In the genomic region with DNA sequence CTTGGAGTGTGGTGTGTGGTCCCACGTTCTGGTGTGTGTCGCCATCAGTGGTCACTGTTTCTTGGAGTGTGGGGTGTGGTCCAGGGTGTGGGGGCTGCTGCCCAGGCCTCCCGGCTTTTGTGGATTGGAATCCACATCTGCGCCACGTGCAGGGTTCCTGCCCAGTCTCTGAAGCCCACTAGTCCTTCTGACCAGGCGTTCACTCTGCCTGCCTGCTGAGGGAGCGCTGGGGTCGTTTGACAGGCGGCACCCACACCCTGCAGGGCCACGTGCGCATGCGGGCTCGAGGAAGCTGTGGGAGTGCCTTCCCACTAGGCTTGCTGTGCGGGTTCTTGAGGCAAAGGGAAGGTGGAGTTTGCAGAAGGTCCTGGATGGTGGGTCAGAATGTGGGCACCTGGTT, we compare ENCODE assay signal across 11 cellular contexts. TPM values are rescaled to one million over a fixed set of nuclear protein-coding genes. Genes with fewer than 3 reads are reported as not detected.
A peak's percentile ranks its signal among the peaks of the same experiment; 100 is the strongest.
DNase-seq lines count a peak whose midpoint lies in the region; ATAC-seq, FAIRE-seq and TF ChIP-seq lines count a peak whose summit lies in the region.
"Had no signal": no experiment of that assay in that cellular context is flagged by ENCODE, and none has a peak within 500 bp of the region (broad histone marks: within the 10 kb centered on the region; RNA-seq: fewer than 3 reads in every experiment).

No MANE protein-coding gene starts in this region.

- H3K36me3 ChIP-seq in GM12878 (ENCODE audit: control insufficient read depth in 2 of 2, insufficient read depth in 2 of 2, low read length in 1 of 2) (no peaks in the 10 kb centered on the region), muscle layer of duodenum (ENCODE audit: control insufficient read depth in 1 of 2, insufficient read depth in 2 of 2, low read length in 2 of 2) (no peaks in the 10 kb centered on the region), thoracic aorta (no peaks in the 10 kb centered on the region)

- no peak overlapping the region for H3K27ac Mint-ChIP-seq in activated naive CD4-positive, alpha-beta T cell treated with anti-CD3 and anti-CD28 coated beads for 36 hours

- peaks cover 5% of the 10 kb centered on the region for H3K79me2 ChIP-seq in GM12878 (ENCODE audit: control insufficient read depth, insufficient read depth, low read length)

- DNase-seq in activated naive CD4-positive, alpha-beta T cell treated with anti-CD3 and anti-CD28 coated beads for 36 hours: no peak
- no peak for DNase-seq in activated naive CD4-positive, alpha-beta T cell (lab: John Stamatoyannopoulos, UW)
- no peak for DNase-seq in GM12878 (ENCODE audit: low read depth, low spot score)
- no peak for DNase-seq in thoracic aorta (ENCODE audit: low spot score)
- DNase-seq in HPDE6-E6E7 (ENCODE audit: extremely low spot score): no peak
- DNase-seq in NCI-H2171 (lab: John Stamatoyannopoulos, UW): no peak
- DNase-seq: dorsolateral prefrontal cortex, NCI-H2081 had no signal

- H3K27me3 Mint-ChIP-seq in activated naive CD4-positive, alpha-beta T cell treated with anti-CD3 and anti-CD28 coated beads for 36 hours (ENCODE audit: low read depth): no peaks in the 10 kb centered on the region

- H3K27ac ChIP-seq in GM12878 (ENCODE audit: control insufficient read depth, insufficient read depth) (no peak overlapping the region; the same call in 1 of the 2 replicates), muscle layer of duodenum (ENCODE audit: low read length) (peak overlapping the region; percentile 33), thoracic aorta (peak overlapping the region; percentile 71 to 88)

- peak overlapping the region; percentile 5 for H3K4me3 Mint-ChIP-seq in activated naive CD4-positive, alpha-beta T cell treated with anti-CD3 and anti-CD28 coated beads for 36 hours

- H3K4me1 ChIP-seq in GM12878 (ENCODE audit: control insufficient read depth, insufficient read depth, low read length): peaks cover 21% of the 10 kb centered on the region
- H3K4me1 ChIP-seq in muscle layer of duodenum (ENCODE audit: control insufficient read depth in 1 of 2, insufficient read depth in 2 of 2, low read length in 2 of 2): peaks cover 36 to 83% of the 10 kb centered on the region in 2 donors
- peaks cover 65 to 94% of the 10 kb centered on the region in 2 donors for H3K4me1 ChIP-seq in thoracic aorta (ENCODE audit: control insufficient read depth in 1 of 2, low read depth in 2 of 2)

- RAD21 ChIA-PET in GM12878 (lab: Charles Lee; ENCODE audit: unreplicated experiment): interaction anchor here (2.2 kb wide), 1 partner anchor 17 kb away, joined by 18 read pairs; no protein-coding TSS in a partner anchor

- 84% methylated on average over 14 of the region's 14 CpGs for WGBS in GM12878 (ENCODE audit: insufficient coverage, insufficient replicate concordance, low lambda C conversion rate, missing lambda C conversion rate)

- H3K4me3 ChIP-seq in GM12878 (no peak overlapping the region), muscle layer of duodenum (ENCODE audit: low read depth in 1 of 2, low read length in 2 of 2) (no peak overlapping the region), thoracic aorta (peak overlapping the region; percentile 51)
- H3K4me3 ChIP-seq: GM23248 had no signal

- no peaks in the 10 kb centered on the region for H3K36me3 Mint-ChIP-seq in activated naive CD4-positive, alpha-beta T cell treated with anti-CD3 and anti-CD28 coated beads for 36 hours (ENCODE audit: low read depth)

- in situ Hi-C loops in GM12878 (cut with MboI): no loop called here

- no peaks in the 10 kb centered on the region for H4K20me1 ChIP-seq in GM12878 (ENCODE audit: control insufficient read depth, insufficient read depth)

- no peak for TF ChIP-seq RAD21 in GM12878 (IDR thresholded peaks at IDR 0.05; ENCODE audit: insufficient read depth, low read depth, low read length)

- TF ChIP-seq POLR2A in GM12878 (IDR thresholded peaks at IDR 0.05; ENCODE audit: low read depth, low read length): no peak

- peak overlapping the region; percentile 81; the same call in 1 of the 2 replicates for H3K4me2 ChIP-seq in GM12878 (ENCODE audit: control insufficient read depth, insufficient read depth)

- ATAC-seq in GM12878 (no peak), thoracic aorta (ENCODE audit: insufficient number of reproducible peaks, low FRiP score, low read depth) (no peak), GM19351 (IDR thresholded peaks at IDR 0.05; ENCODE audit: unreplicated experiment) (no peak)

- H3K9me3 ChIP-seq in GM12878 (replicated peaks; ENCODE audit: control insufficient read depth, insufficient read depth, low read length) (peaks cover 2% of the 10 kb centered on the region; the same call in 2 of the 3 replicates), muscle layer of duodenum (ENCODE audit: control insufficient read depth in 1 of 2, low read length in 2 of 2) (no peaks in the 10 kb centered on the region), thoracic aorta (no peaks in the 10 kb centered on the region)

- peaks cover 72% of the 10 kb centered on the region for H3K4me1 Mint-ChIP-seq in activated naive CD4-positive, alpha-beta T cell treated with anti-CD3 and anti-CD28 coated beads for 36 hours (ENCODE audit: low read depth)

- SMC1A ChIA-PET in GM12878 (lab: Charles Lee; ENCODE audit: uncharacterized antibody, unreplicated experiment): no interaction called here

- POLR2A ChIA-PET in GM12878 (lab: Charles Lee): no interaction called here

- CTCF ChIA-PET in activated naive CD4-positive, alpha-beta T cell treated with anti-CD3 and anti-CD28 coated beads for 36 hours (lab: Charles Lee): no interaction called here
- CTCF ChIA-PET in GM12878 (lab: Yijun Ruan, JAX): no interaction called here

- H3K27me3 ChIP-seq in GM12878 (replicated peaks in 1 of 2; ENCODE audit: control insufficient read depth in 2 of 2, insufficient read depth in 2 of 2, low read length in 1 of 2) (no peaks in the 10 kb centered on the region), muscle layer of duodenum (ENCODE audit: low read depth, low read length) (no peaks in the 10 kb centered on the region), thoracic aorta (replicated peaks; ENCODE audit: insufficient read depth) (no peaks in the 10 kb centered on the region)
- H3K27me3 ChIP-seq: dorsolateral prefrontal cortex had no signal

- intact Hi-C loops in activated naive CD4-positive, alpha-beta T cell treated with anti-CD3 and anti-CD28 coated beads for 36 hours (cut with micrococcal nuclease): no loop called here
- intact Hi-C loops in GM12878 (cut with micrococcal nuclease; ENCODE audit: unreplicated experiment): loop anchor here (2.0 kb wide), 1 partner anchor 14 kb away; no protein-coding TSS in a partner anchor

- no TSS peak for BruUV-seq in GM12878 (replicated peaks; lab: Mats Ljungman, UMichigan)

- H3K9me3 Mint-ChIP-seq in activated naive CD4-positive, alpha-beta T cell treated with anti-CD3 and anti-CD28 coated beads for 36 hours: no peaks in the 10 kb centered on the region

- no peak for TF ChIP-seq EP300 in GM12878 (IDR thresholded peaks at IDR 0.05; ENCODE audit: borderline replicate concordance in 1 of 2, control insufficient read depth in 1 of 2, low read depth in 2 of 2, low read length in 2 of 2)

- FAIRE-seq in GM12878 (lab: Jason Lieb, UNC): no peak

- no peak overlapping the region for H3K9ac ChIP-seq in GM12878 (ENCODE audit: control insufficient read depth, insufficient read depth, low read length)

- H2AFZ ChIP-seq in GM12878 (ENCODE audit: control insufficient read depth, low read depth, low read length): no peak overlapping the region
- H2AFZ ChIP-seq: GM23248 had no signal

- TF ChIP-seq CTCF in GM12878 (IDR thresholded peaks at IDR 0.05 in 2 of 3, conservative IDR thresholded peaks at IDR 0.05 in 1 of 3; ENCODE audit: control insufficient read depth in 2 of 3, extremely low read depth in 1 of 3, insufficient read depth in 1 of 3, low read depth in 3 of 3, low read length in 3 of 3) (no peak), thoracic aorta (IDR thresholded peaks at IDR 0.05) (no peak)

TF ChIP-seq in GM12878, 131 proteins besides CTCF, POLR2A, EP300 and RAD21 (continues in another document):
- TF ChIP-seq ZNF384 (IDR thresholded peaks at IDR 0.05; ENCODE audit: borderline replicate concordance, low read depth, low read length) (no peak), PAX5 (IDR thresholded peaks at IDR 0.05; ENCODE audit: borderline replicate concordance, low read depth, low read length) (no peak), MAX (IDR thresholded peaks at IDR 0.05; ENCODE audit: low read depth, low read length) (no peak)

RNA-seq across cellular contexts. Expression of gene INPP5A, which starts 51.4 kb away (rescaled TPM):
- 10 to 100 TPM; 17.3 to 19.5 TPM for total RNA-seq in activated naive CD4-positive, alpha-beta T cell treated with anti-CD3 and anti-CD28 coated beads for 36 hours
- total RNA-seq in GM12878 (2013; cell fraction: nucleolus; rRNA removed): 48.1 and 49.5 TPM in 2 replicates
- total RNA-seq in GM12878 (2014; rRNA removed) (9.3 and 12.8 TPM in 2 replicates), GM12878 (2014; rRNA removed; fragmentation: Illumina TruSeq; extraction: Trizol) (7.8 and 8.8 TPM in 2 replicates), GM12878 (2021) (13.3 and 15.0 TPM in 2 replicates), thoracic aorta (100 to 1,000 TPM; 120 to 142 TPM)
- polyA plus RNA-seq in GM12878 (2011; ENCODE audit: low read depth): 2.9 TPM
- polyA plus RNA-seq in GM12878 (2011; rRNA removed) (12.3 and 14.7 TPM in 2 replicates), GM12878 (2014; fragmentation: Illumina TruSeq; extraction: Trizol) (4.8 and 4.9 TPM in 2 replicates), GM12878 (2014; fragmentation: Nextera tagmentation; extraction: Ambion mirVana) (1 to 10 TPM in 1 of 2 experiments, under 1 TPM in 1; 0.52 to 1.7 TPM), GM12878 (2014; rRNA removed) (8.0 and 9.0 TPM in 2 replicates), GM12878 (2016; fragmentation: Nextera tagmentation; extraction: Ambion mirVana) (under 1 TPM; 0.69 to 0.74 TPM)
- polyA plus RNA-seq in GM12878 (2011; cell fraction: cytosol; rRNA removed): 11.5 and 13.5 TPM in 2 replicates
- polyA plus RNA-seq in GM12878 (2011; cell fraction: nucleus; rRNA removed): 22.4 and 29.0 TPM in 2 replicates
- polyA plus RNA-seq in GM12878 (2012): 3.6 and 5.4 TPM in 2 replicates
- 18.4 and 20.3 TPM in 2 replicates for polyA minus RNA-seq in GM12878 (2011; rRNA and poly(A)+ RNA removed)
- polyA minus RNA-seq in GM12878 (2011; cell fraction: cytosol; rRNA and poly(A)+ RNA removed): 8.1 and 10.2 TPM in 2 replicates
- polyA minus RNA-seq in GM12878 (2011; cell fraction: nucleus; rRNA and poly(A)+ RNA removed): 27.4 and 28.0 TPM in 2 replicates
